In genomic region chr16:50381679-50382440, GRCh38 we compare ENCODE assay signal across 3 cellular contexts.
TF ChIP-seq lines count a peak whose summit lies in the region.

No MANE protein-coding gene starts in this region.

TF ChIP-seq in SK-N-SH, 30 proteins besides CTCF, POLR2A, EP300 and RAD21:
- TF ChIP-seq TCF12 (IDR thresholded peaks at IDR 0.05) (no peak), RCOR1 (IDR thresholded peaks at IDR 0.05; ENCODE audit: low read length) (no peak), IRF3 (IDR thresholded peaks at IDR 0.05; ENCODE audit: low read depth, low read length) (no peak), MXI1 (IDR thresholded peaks at IDR 0.05; ENCODE audit: low read depth, low read length) (no peak)

TF ChIP-seq in SK-N-SH treated with all-trans-retinoic acid at 6 μM for 48 hours, 23 proteins besides CTCF, POLR2A, EP300 and RAD21:
- TF ChIP-seq RARB (CRISPR knock-in tag; IDR thresholded peaks at IDR 0.05) (no peak), CSDC2 (CRISPR knock-in tag; IDR thresholded peaks at IDR 0.05) (no peak)

TF ChIP-seq in H1, 55 proteins besides CTCF, POLR2A, EP300 and RAD21:
- TF ChIP-seq CHD1 (IDR thresholded peaks at IDR 0.05; ENCODE audit: low read depth, low read length) (no peak), TCF12 (IDR thresholded peaks at IDR 0.05; ENCODE audit: low read depth, low read length) (no peak), CBX8 (IDR thresholded peaks at IDR 0.05; ENCODE audit: borderline replicate concordance, low read depth, low read length) (no peak), TEAD4 (IDR thresholded peaks at IDR 0.05; ENCODE audit: low read depth, low read length) (no peak), GTF2F1 (IDR thresholded peaks at IDR 0.05; ENCODE audit: borderline replicate concordance, low read depth, low read length) (no peak), MAX (IDR thresholded peaks at IDR 0.05) (no peak), POLR2AphosphoS5 (IDR thresholded peaks at IDR 0.05; ENCODE audit: low read depth, low read length) (no peak)
TF ChIP-seq in H1: peak in this region for 0.
